Comparison of ENCODE assay signal across 1 cellular context in genomic region chr17:15946611-15947120, GRCh38.
TF ChIP-seq lines count a peak whose summit lies in the region.

No MANE protein-coding gene starts in this region.

TF ChIP-seq in HepG2, 621 proteins besides CTCF, POLR2A, EP300 and RAD21 (continued from another document):
- TF ChIP-seq, protein P1, sequence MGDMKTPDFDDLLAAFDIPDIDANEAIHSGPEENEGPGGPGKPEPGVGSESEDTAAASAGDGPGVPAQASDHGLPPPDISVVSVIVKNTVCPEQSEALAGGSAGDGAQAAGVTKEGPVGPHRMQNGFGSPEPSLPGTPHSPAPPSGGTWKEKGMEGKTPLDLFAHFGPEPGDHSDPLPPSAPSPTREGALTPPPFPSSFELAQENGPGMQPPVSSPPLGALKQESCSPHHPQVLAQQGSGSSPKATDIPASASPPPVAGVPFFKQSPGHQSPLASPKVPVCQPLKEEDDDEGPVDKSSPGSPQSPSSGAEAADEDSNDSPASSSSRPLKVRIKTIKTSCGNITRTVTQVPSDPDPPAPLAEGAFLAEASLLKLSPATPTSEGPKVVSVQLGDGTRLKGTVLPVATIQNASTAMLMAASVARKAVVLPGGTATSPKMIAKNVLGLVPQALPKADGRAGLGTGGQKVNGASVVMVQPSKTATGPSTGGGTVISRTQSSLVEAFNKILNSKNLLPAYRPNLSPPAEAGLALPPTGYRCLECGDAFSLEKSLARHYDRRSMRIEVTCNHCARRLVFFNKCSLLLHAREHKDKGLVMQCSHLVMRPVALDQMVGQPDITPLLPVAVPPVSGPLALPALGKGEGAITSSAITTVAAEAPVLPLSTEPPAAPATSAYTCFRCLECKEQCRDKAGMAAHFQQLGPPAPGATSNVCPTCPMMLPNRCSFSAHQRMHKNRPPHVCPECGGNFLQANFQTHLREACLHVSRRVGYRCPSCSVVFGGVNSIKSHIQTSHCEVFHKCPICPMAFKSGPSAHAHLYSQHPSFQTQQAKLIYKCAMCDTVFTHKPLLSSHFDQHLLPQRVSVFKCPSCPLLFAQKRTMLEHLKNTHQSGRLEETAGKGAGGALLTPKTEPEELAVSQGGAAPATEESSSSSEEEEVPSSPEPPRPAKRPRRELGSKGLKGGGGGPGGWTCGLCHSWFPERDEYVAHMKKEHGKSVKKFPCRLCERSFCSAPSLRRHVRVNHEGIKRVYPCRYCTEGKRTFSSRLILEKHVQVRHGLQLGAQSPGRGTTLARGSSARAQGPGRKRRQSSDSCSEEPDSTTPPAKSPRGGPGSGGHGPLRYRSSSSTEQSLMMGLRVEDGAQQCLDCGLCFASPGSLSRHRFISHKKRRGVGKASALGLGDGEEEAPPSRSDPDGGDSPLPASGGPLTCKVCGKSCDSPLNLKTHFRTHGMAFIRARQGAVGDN (CRISPR knock-in tag; IDR thresholded peaks at IDR 0.05) = peak; percentile 55
- 0 out of 2 replicates have a peak, but pooled peaks have one; percentile 19 for TF ChIP-seq ZBTB38 (CRISPR knock-in tag; IDR thresholded peaks at IDR 0.05)
- TF ChIP-seq, protein P2, sequence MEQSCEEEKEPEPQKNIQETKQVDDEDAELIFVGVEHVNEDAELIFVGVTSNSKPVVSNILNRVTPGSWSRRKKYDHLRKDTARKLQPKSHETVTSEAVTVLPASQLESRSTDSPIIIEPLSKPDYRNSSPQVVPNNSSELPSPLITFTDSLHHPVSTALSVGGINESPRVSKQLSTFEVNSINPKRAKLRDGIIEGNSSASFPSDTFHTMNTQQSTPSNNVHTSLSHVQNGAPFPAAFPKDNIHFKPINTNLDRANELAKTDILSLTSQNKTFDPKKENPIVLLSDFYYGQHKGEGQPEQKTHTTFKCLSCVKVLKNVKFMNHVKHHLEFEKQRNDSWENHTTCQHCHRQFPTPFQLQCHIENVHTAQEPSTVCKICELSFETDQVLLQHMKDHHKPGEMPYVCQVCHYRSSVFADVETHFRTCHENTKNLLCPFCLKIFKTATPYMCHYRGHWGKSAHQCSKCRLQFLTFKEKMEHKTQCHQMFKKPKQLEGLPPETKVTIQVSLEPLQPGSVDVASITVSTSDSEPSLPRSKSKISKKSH (CRISPR knock-in tag; IDR thresholded peaks at IDR 0.05; ENCODE audit: borderline replicate concordance) = 0 out of 2 replicates have a peak, but pooled peaks have one; percentile 25
- no peak for TF ChIP-seq REXO4 (CRISPR knock-in tag; IDR thresholded peaks at IDR 0.05; ENCODE audit: borderline replicate concordance)
- TF ChIP-seq PHF20 (CRISPR knock-in tag; IDR thresholded peaks at IDR 0.05) = no peak
